In the genomic region with DNA sequence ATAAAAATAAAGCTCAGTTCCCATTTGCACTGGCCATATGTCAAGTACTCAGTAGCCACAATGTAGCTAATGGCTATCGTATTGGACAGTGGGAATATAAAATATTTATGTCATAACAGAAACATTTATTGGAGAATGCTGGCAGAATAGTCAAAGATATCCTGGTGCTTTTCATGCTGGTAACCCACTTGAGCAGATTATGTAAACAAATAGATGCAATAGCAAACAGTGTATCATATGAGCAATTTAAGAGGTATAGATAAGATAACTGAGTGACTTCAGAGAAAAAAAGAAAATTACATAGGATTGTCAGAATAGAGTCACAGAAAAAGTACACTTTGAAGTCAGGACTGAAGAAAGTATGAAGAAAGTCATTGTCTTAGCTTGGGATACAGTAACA, we compare ENCODE assay signal across 27 cellular contexts.
"Had no signal": no experiment of that assay in that cellular context is flagged by ENCODE, and none has a peak within 500 bp of the region (broad histone marks: within the 10 kb centered on the region; RNA-seq: fewer than 3 reads in every experiment).

No MANE protein-coding gene starts in this region.

- H3K36me3 ChIP-seq: brain microvascular endothelial cell, esophagus squamous epithelium had no signal

- DNase-seq: activated CD4-positive, alpha-beta memory T cell treated with anti-CD3 and anti-CD28 coated beads for 36 hours; activated CD4-positive, alpha-beta T cell treated with anti-CD3 and anti-CD28 coated beads for 36 hours; activated CD4-positive, alpha-beta T cell treated with anti-CD3 and anti-CD28 coated beads, Interleukin-2, amount 10 ng/mL, durations not matched to agents 24 days and 14 days; activated CD4-positive, CD25-positive, alpha-beta regulatory T cell; activated CD4-positive, CD25-positive, alpha-beta regulatory T cell treated with anti-CD3 and anti-CD28 coated beads, Interleukin-2, amount 50 U/mL, for 72 hours; activated CD8-positive, alpha-beta memory T cell treated with anti-CD3 and anti-CD28 coated beads, Interleukin-2, amount 10 ng/mL, durations not matched to agents 7 days and 5 days; activated CD8-positive, alpha-beta memory T cell treated with anti-CD3 and anti-CD28 coated beads, Interleukin-2, amount 50 U/mL, for 4 hours; activated CD8-positive, alpha-beta T cell treated with anti-CD3 and anti-CD28 coated beads, Interleukin-2, amount 10 ng/mL, durations not matched to agents 7 days and 5 days; activated effector memory CD4-positive, alpha-beta T cell treated with anti-CD3 and anti-CD28 coated beads, Interleukin-2, amount 50 U/mL, for 16 hours; activated naive CD4-positive, alpha-beta T cell treated with anti-CD3 and anti-CD28 coated beads for 36 hours; activated naive CD8-positive, alpha-beta T cell treated with anti-CD3 and anti-CD28 coated beads, Interleukin-2, amount 10 ng/mL, durations not matched to agents 7 days and 5 days; activated T-cell treated with anti-CD3 and anti-CD28 coated beads, Interleukin-2, amount 50 U/mL, for 1 hour; activated T-cell treated with anti-CD3 and anti-CD28 coated beads, Interleukin-2, amount 50 U/mL, for 48 hours; amniotic stem cell; anterior cingulate cortex; brain microvascular endothelial cell; dorsolateral prefrontal cortex; effector memory CD8-positive, alpha-beta T cell; esophagus squamous epithelium; foreskin fibroblast; head of caudate nucleus; hippocampal formation; T-helper 17 cell; T1000 had no signal

- H3K4me3 ChIP-seq: coronary artery, dorsolateral prefrontal cortex, esophagus squamous epithelium had no signal

- H3K27me3 ChIP-seq: brain microvascular endothelial cell, dorsolateral prefrontal cortex, esophagus squamous epithelium had no signal

- ATAC-seq: activated CD4-positive, alpha-beta T cell treated with anti-CD3 and anti-CD28 coated beads for 36 hours; activated CD8-positive, alpha-beta memory T cell treated with anti-CD3 and anti-CD28 coated beads, Interleukin-2, amount 10 ng/mL, durations not matched to agents 7 days and 5 days; activated CD8-positive, alpha-beta T cell treated with anti-CD3 and anti-CD28 coated beads, Interleukin-2, amount 10 ng/mL, durations not matched to agents 7 days and 5 days; activated naive CD4-positive, alpha-beta T cell treated with anti-CD3 and anti-CD28 coated beads, Interleukin-2, amount 50 U/mL, for 72 hours; effector memory CD8-positive, alpha-beta T cell; T-helper 17 cell had no signal

- H3K27ac ChIP-seq: brain microvascular endothelial cell, coronary artery, epithelial cell of prostate, esophagus squamous epithelium had no signal

- H3K9me3 ChIP-seq: esophagus squamous epithelium had no signal
